In the genomic region with DNA sequence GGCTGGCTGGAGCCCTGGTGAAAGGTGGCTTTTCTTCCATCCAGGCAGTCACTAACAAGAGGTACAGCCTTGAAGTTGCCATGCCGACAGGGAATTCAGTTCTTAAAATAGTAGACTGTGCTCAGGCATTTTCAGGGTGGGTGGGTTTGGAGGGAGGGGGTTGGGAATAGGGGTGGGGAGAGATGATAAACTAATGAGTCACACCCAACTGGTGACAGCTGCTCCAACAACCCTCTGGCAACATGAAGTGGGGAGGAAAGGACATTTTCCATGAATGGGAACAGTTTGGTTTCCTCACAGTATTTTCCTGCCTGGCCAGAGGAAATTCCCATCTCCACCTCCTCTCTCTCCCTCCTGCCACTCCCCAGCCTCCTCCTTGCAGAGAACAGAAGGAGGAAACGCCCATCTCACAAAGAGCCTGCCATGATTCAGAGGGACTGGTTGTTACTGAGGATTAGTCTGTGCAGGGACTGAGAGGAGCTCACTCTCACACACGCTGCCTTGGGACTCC, we compare ENCODE assay signal across 9 cellular contexts.
A peak's percentile ranks its signal among the peaks of the same experiment; 100 is the strongest.
DNase-seq lines count a peak whose midpoint lies in the region; ATAC-seq and TF ChIP-seq lines count a peak whose summit lies in the region.
"Had no signal": no experiment of that assay in that cellular context is flagged by ENCODE, and none has a peak within 500 bp of the region (broad histone marks: within the 10 kb centered on the region; RNA-seq: fewer than 3 reads in every experiment).

No MANE protein-coding gene starts in this region.

- BruUV-seq in IMR-90 (replicated peaks; lab: Mats Ljungman, UMichigan): no TSS peak

- H3K9me3 Mint-ChIP-seq in T-helper 2 cell treated with Interferon-gamma antibody and Interleukin-4, amounts not matched to agents 5 μg/mL and 100 μg/mL, for 36 hours: no peaks in the 10 kb centered on the region
- H3K9me3 Mint-ChIP-seq: central memory CD8-positive, alpha-beta T cell had no signal

- H4K5ac ChIP-seq in IMR-90 (ENCODE audit: low read depth, low read length): no peak overlapping the region

- no peak for TF ChIP-seq CTCF in IMR-90 (conservative IDR thresholded peaks at IDR 0.05; ENCODE audit: low read depth, low read length)
- TF ChIP-seq CTCF in tibial artery (IDR thresholded peaks at IDR 0.05): no peak

- no peaks in the 10 kb centered on the region for H3K36me3 Mint-ChIP-seq in T-helper 2 cell treated with Interferon-gamma antibody and Interleukin-4, amounts not matched to agents 5 μg/mL and 100 μg/mL, for 36 hours (ENCODE audit: low read depth)

- H2BK5ac ChIP-seq in IMR-90 (ENCODE audit: low read depth, low read length, poor library complexity, severe bottlenecking): no peak overlapping the region

- H2BK20ac ChIP-seq in IMR-90 (ENCODE audit: low read depth, low read length): no peak overlapping the region

- CTCF ChIA-PET in IMR-90 (lab: Yijun Ruan, JAX): interaction anchor here (0.6 kb wide), 1 partner anchor 186 kb away, joined by 3 read pairs; no protein-coding TSS in a partner anchor

- peak overlapping the region; percentile 4; the same call in 1 of the 2 replicates for H3K4ac ChIP-seq in IMR-90 (ENCODE audit: low read depth, low read length)

- WGBS in IMR-90 (ENCODE audit: extremely low coverage in 2 of 2, insufficient read length in 1 of 2), 2 experiments: no CpG with 5 or more reads among the region's 3 CpGs

- POLR2A ChIA-PET in IMR-90 (lab: Charles Lee; ENCODE audit: unreplicated experiment): interaction anchor here (0.6 kb wide), 1 partner anchor 119 kb away, joined by 7 read pairs; no protein-coding TSS in a partner anchor

- H3K4me3 ChIP-seq in IMR-90 (ENCODE audit: insufficient read depth, low read depth, low read length): no peak overlapping the region
- no peak overlapping the region for H3K4me3 ChIP-seq in tibial artery
- no peak overlapping the region for H3K4me3 ChIP-seq in Karpas-422 (ENCODE audit: low read length)
- H3K4me3 ChIP-seq: SK-N-MC had no signal

- in situ Hi-C loops in IMR-90 (cut with MboI; ENCODE audit: low sequenced_read_pairs): loop anchor here (5.0 to 25.0 kb wide), 4 partner anchors 279 to 839 kb away; a partner anchor contains a TSS

- H4K20me1 ChIP-seq in IMR-90 (ENCODE audit: insufficient read depth, low read length) (peaks cover 8% of the 10 kb centered on the region; the same call in 1 of the 2 replicates), Karpas-422 (ENCODE audit: insufficient read depth, low read depth, low read length) (no peaks in the 10 kb centered on the region)

- peak overlapping the region in 1 of 2 experiments; percentile 10; a peak in 1 of 4 replicates for H4K8ac ChIP-seq in IMR-90 (ENCODE audit: low read depth in 2 of 2, low read length in 2 of 2)

- H3K79me1 ChIP-seq in IMR-90 (ENCODE audit: low read depth in 1 of 2, low read length in 2 of 2): no peaks in the 10 kb centered on the region

- TF ChIP-seq POLR2A in IMR-90 (IDR thresholded peaks at IDR 0.05; ENCODE audit: low read depth, low read length): no peak

- peak overlapping the region; percentile 80 for H2AFZ ChIP-seq in IMR-90 (replicated peaks; ENCODE audit: low read length, poor library complexity)
- H2AFZ ChIP-seq in Karpas-422 (ENCODE audit: low read length): no peak overlapping the region

- peaks cover 16% of the 10 kb centered on the region for H3K27me3 Mint-ChIP-seq in T-helper 2 cell treated with Interferon-gamma antibody and Interleukin-4, amounts not matched to agents 5 μg/mL and 100 μg/mL, for 36 hours (ENCODE audit: low read depth)

- peaks cover 25% of the 10 kb centered on the region for H3K27me3 ChIP-seq in IMR-90 (ENCODE audit: control insufficient read depth, insufficient read depth, low read length)
- no peaks in the 10 kb centered on the region for H3K27me3 ChIP-seq in tibial artery
- no peaks in the 10 kb centered on the region for H3K27me3 ChIP-seq in Karpas-422 (ENCODE audit: low read length)

- no peak overlapping the region for H3K56ac ChIP-seq in IMR-90 (ENCODE audit: extremely low read depth, insufficient read depth, low read length)

- peaks cover 6% of the 10 kb centered on the region; the same call in 1 of the 2 replicates for H3K9me1 ChIP-seq in IMR-90 (ENCODE audit: insufficient read depth, low read length)

- TF ChIP-seq RAD21 in IMR-90 (IDR thresholded peaks at IDR 0.05; ENCODE audit: low read length): no peak

- dilution Hi-C loops in IMR-90 (cut with HindIII; ENCODE audit: low sequenced_read_pairs, unreplicated experiment): no loop called here

- H3K4me1 ChIP-seq in IMR-90 (ENCODE audit: control insufficient read depth, insufficient read depth, low read length) (peaks cover 5% of the 10 kb centered on the region), tibial artery (peaks cover 0 to 24% (median 12%) of the 10 kb centered on the region in 4 donors), Karpas-422 (ENCODE audit: low read length) (peaks cover 20% of the 10 kb centered on the region)

- H3K9me3 ChIP-seq in IMR-90 (ENCODE audit: control insufficient read depth, insufficient read depth, low read length) (no peaks in the 10 kb centered on the region), tibial artery (no peaks in the 10 kb centered on the region), Karpas-422 (ENCODE audit: low read length) (no peaks in the 10 kb centered on the region)

- no peak overlapping the region for H3K18ac ChIP-seq in IMR-90 (ENCODE audit: low read depth, low read length)

- DNase-seq in IMR-90 (peak; percentile 71), amniotic epithelial cell (ENCODE audit: low read depth) (peak; percentile 76), hepatic stellate cell (ENCODE audit: low spot score) (peak; percentile 69), tibial artery (peak in 1 of 2 donors; percentile 76), Karpas-422 (no peak), left lobe of liver (ENCODE audit: low spot score) (no peak)
- DNase-seq in T-helper 2 cell treated with Interferon-gamma antibody and Interleukin-4, amounts not matched to agents 5 μg/mL and 100 μg/mL, for 36 hours (ENCODE audit: low spot score): no peak

- ATAC-seq in IMR-90 (ENCODE audit: low read depth) (peak; percentile 69), left lobe of liver (no peak)

- peaks cover 11% of the 10 kb centered on the region for H3K4me1 Mint-ChIP-seq in T-helper 2 cell treated with Interferon-gamma antibody and Interleukin-4, amounts not matched to agents 5 μg/mL and 100 μg/mL, for 36 hours (ENCODE audit: low read depth)

- H2BK15ac ChIP-seq in IMR-90 (ENCODE audit: low read depth, low read length): no peak overlapping the region

- H4K91ac ChIP-seq in IMR-90 (ENCODE audit: insufficient read depth, low read depth, low read length): no peak overlapping the region

- no peak overlapping the region for H3K27ac ChIP-seq in IMR-90 (ENCODE audit: insufficient read depth, low read length)
- H3K27ac ChIP-seq in tibial artery: peak overlapping the region; percentile 46
- no peak overlapping the region for H3K27ac ChIP-seq in Karpas-422 (ENCODE audit: low read length)
- H3K27ac ChIP-seq: SK-N-MC had no signal

- no peak overlapping the region for H3K27ac Mint-ChIP-seq in T-helper 2 cell treated with Interferon-gamma antibody and Interleukin-4, amounts not matched to agents 5 μg/mL and 100 μg/mL, for 36 hours

- intact Hi-C loops in IMR-90 (cut with micrococcal nuclease): loop anchor here (10.0 kb wide), 1 partner anchor 821 kb away; no protein-coding TSS in a partner anchor
- intact Hi-C loops in tibial artery (cut with DNase I; ENCODE audit: low total_unique reads): no loop called here

- H2BK120ac ChIP-seq in IMR-90 (ENCODE audit: low read depth, low read length): 0 out of 2 replicates have a peak overlapping the region, but pooled peaks have one; percentile 17

- H3K9me2 ChIP-seq in Karpas-422 (replicated peaks; ENCODE audit: insufficient read depth, low read length): no peaks in the 10 kb centered on the region

- H3K36me3 ChIP-seq in IMR-90 (ENCODE audit: control insufficient read depth, insufficient read depth, low read length) (no peaks in the 10 kb centered on the region), tibial artery (no peaks in the 10 kb centered on the region), Karpas-422 (ENCODE audit: insufficient read depth, low read length) (no peaks in the 10 kb centered on the region)

- peak overlapping the region; percentile 22 for H3K14ac ChIP-seq in IMR-90 (replicated peaks; ENCODE audit: low read depth, low read length)

- H2AK5ac ChIP-seq in IMR-90 (ENCODE audit: low read depth, low read length): no peak overlapping the region

- H3K9ac ChIP-seq in IMR-90 (ENCODE audit: low read depth, low read length) (no peak overlapping the region), Karpas-422 (ENCODE audit: low read length) (no peak overlapping the region)

- no peak overlapping the region for H3K23ac ChIP-seq in IMR-90 (ENCODE audit: low read depth, low read length)

- H3K79me2 ChIP-seq in Karpas-422 (ENCODE audit: low read length): no peaks in the 10 kb centered on the region

- H3K4me2 ChIP-seq in IMR-90 (ENCODE audit: low read depth, low read length) (peak overlapping the region; percentile 25), Karpas-422 (ENCODE audit: low read depth, low read length, poor library complexity, severe bottlenecking) (no peak overlapping the region)

- H3K4me3 Mint-ChIP-seq in T-helper 2 cell treated with Interferon-gamma antibody and Interleukin-4, amounts not matched to agents 5 μg/mL and 100 μg/mL, for 36 hours: no peak overlapping the region
- H3K4me3 Mint-ChIP-seq: central memory CD8-positive, alpha-beta T cell had no signal

- H2AK9ac ChIP-seq in IMR-90 (replicated peaks; ENCODE audit: low read depth, low read length, poor library complexity): peak overlapping the region; percentile 58

TF ChIP-seq in IMR-90, 13 proteins besides CTCF, POLR2A, EP300 and RAD21 (continues in another document):
- TF ChIP-seq FOS (IDR thresholded peaks at IDR 0.05; ENCODE audit: low read depth, low read length) (no peak), MXI1 (IDR thresholded peaks at IDR 0.05; ENCODE audit: borderline replicate concordance, low read depth, low read length) (no peak), MAFK (IDR thresholded peaks at IDR 0.05; ENCODE audit: low read depth, low read length) (no peak), NFE2L2 (IDR thresholded peaks at IDR 0.05; ENCODE audit: low read depth, low read length) (no peak), BHLHE40 (IDR thresholded peaks at IDR 0.05; ENCODE audit: low read depth, low read length) (no peak), RCOR1 (IDR thresholded peaks at IDR 0.05; ENCODE audit: insufficient replicate concordance, low read length) (no peak), MAZ (IDR thresholded peaks at IDR 0.05; ENCODE audit: borderline replicate concordance, low read depth, low read length) (no peak; the same call in 1 of the 2 replicates), CHD1 (IDR thresholded peaks at IDR 0.05; ENCODE audit: low read depth, low read length) (no peak)
- TF ChIP-seq, protein P1, sequence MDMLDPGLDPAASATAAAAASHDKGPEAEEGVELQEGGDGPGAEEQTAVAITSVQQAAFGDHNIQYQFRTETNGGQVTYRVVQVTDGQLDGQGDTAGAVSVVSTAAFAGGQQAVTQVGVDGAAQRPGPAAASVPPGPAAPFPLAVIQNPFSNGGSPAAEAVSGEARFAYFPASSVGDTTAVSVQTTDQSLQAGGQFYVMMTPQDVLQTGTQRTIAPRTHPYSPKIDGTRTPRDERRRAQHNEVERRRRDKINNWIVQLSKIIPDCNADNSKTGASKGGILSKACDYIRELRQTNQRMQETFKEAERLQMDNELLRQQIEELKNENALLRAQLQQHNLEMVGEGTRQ (IDR thresholded peaks at IDR 0.05; ENCODE audit: low read depth, low read length): no peak

Comparison
In these comparisons a context has a peak if more than half of its experiments do, and no peak if none do; other contexts are left out.
1. DNase-seq: peak in IMR-90 (single experiment), amniotic epithelial cell (single experiment) and hepatic stellate cell (single experiment); none in T-helper 2 cell treated with Interferon-gamma antibody and Interleukin-4, amounts not matched to agents 5 μg/mL and 100 μg/mL, for 36 hours (single experiment), Karpas-422 (single experiment) and left lobe of liver (single experiment).
2. H3K27ac ChIP-seq: peak in tibial artery (2 of 2); none in IMR-90 (single experiment) and Karpas-422 (single experiment).